ENCODE assay signal across 33 cellular contexts in the genomic region with DNA sequence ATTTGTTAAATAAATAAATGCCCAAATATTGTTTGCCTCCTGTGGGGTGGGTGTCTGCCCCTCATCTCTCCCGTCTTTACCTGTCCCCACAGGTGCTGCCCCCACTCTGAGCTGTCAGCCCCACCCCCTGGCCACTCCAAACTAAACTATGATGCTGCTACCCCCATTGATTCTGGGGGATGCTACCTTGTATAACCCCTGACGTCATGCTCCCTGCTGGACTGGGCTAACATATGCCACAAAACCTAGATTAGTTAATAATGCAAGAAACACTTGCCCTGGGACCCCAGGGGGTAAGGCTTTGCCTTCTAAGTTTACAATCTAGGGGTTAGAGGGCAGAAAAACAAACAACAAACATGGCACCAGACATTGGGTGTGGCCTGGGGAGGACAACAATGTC. TPM values are rescaled to one million over a fixed set of nuclear protein-coding genes. Genes with fewer than 3 reads are reported as not detected.
"Had no signal": no experiment of that assay in that cellular context is flagged by ENCODE, and none has a peak within 500 bp of the region (broad histone marks: within the 10 kb centered on the region; RNA-seq: fewer than 3 reads in every experiment).

No MANE protein-coding gene starts in this region.

- DNase-seq: naive thymus-derived CD8-positive, alpha-beta T cell; nephron progenitor cell; nucleus accumbens; ovary; posterior cingulate gyrus; psoas muscle; right cardiac atrium; spleen; stimulated activated CD4-positive, alpha-beta T cell treated with anti-CD3 and anti-CD28 coated beads, Interleukin-12 subunit alpha, Interleukin-12 subunit beta, amount 100 ng/mL, for 4 hours; stimulated activated CD4-positive, alpha-beta T cell treated with anti-CD3 and anti-CD28 coated beads, Interleukin-1b, Interleukin-23, amount 100 ng/mL, for 48 hours; stimulated activated CD4-positive, alpha-beta T cell treated with anti-CD3 and anti-CD28 coated beads, Interleukin-4, amount 100 ng/mL, for 1 hour; stimulated activated CD4-positive, alpha-beta T cell treated with anti-CD3 and anti-CD28 coated beads, Interleukin-4, amount 100 ng/mL, for 4 hours; stimulated activated CD8-positive, alpha-beta memory T cell treated with anti-CD3 and anti-CD28 coated beads, Interleukin-4, amount 100 ng/mL, for 48 hours; stimulated activated naive CD4-positive, alpha-beta T cell; stimulated activated naive CD8-positive, alpha-beta T cell treated with anti-CD3 and anti-CD28 coated beads, Interleukin-15, amount 100 ng/mL, for 72 hours; stimulated activated naive CD8-positive, alpha-beta T cell treated with anti-CD3 and anti-CD28 coated beads, Interleukin-15, Interleukin-2, amounts not matched to agents 100 U/mL and 50 U/mL, for 24 hours; substantia nigra; testis; tibial artery; transverse colon; upper lobe of right lung; uterus had no signal

- H3K27ac ChIP-seq: neutrophil, ovary, parathyroid adenoma, psoas muscle, skin epidermis, spleen, suprapubic skin, testis, tibial artery, transverse colon, upper lobe of right lung, uterus had no signal

- H3K4me1 Mint-ChIP-seq: nephron progenitor cell, neural crest cell had no signal

- H3K4me3 Mint-ChIP-seq: naive thymus-derived CD8-positive, alpha-beta T cell; natural killer cell treated with Interleukin-12 subunit alpha and Interleukin-12 subunit beta and Interleukin-15 and Interleukin-18, amount 100 ng/mL, for 72 hours; nephron progenitor cell; neural crest cell; stimulated activated memory B cell treated with anti-CD40 and anti-IgM and Interleukin-4, amounts not matched to agents 10 μg/mL and 1 μg/mL and 100 μg/mL, for 72 hours; stimulated activated naive CD8-positive, alpha-beta T cell treated with anti-CD3 and anti-CD28 coated beads, Interleukin-15, amount 100 ng/mL, for 72 hours; type B pancreatic cell had no signal

- ATAC-seq: naive thymus-derived CD8-positive, alpha-beta T cell; natural killer cell treated with Interleukin-12 subunit alpha and Interleukin-12 subunit beta and Interleukin-15 and Interleukin-18, amount 100 ng/mL, for 72 hours; psoas muscle; right cardiac atrium; sciatic nerve; stimulated activated memory B cell treated with anti-CD40 and anti-IgM and Interleukin-4, amounts not matched to agents 10 μg/mL and 1 μg/mL and 100 μg/mL, for 72 hours; stimulated activated naive CD8-positive, alpha-beta T cell treated with anti-CD3 and anti-CD28 coated beads, Interleukin-15, amount 100 ng/mL, for 72 hours; stimulated activated naive CD8-positive, alpha-beta T cell treated with anti-CD3 and anti-CD28 coated beads, Interleukin-15, Interleukin-2, amounts not matched to agents 100 U/mL and 50 U/mL, for 24 hours; upper lobe of right lung had no signal

- H2AFZ ChIP-seq: parathyroid adenoma had no signal

- H3K36me3 Mint-ChIP-seq: natural killer cell treated with Interleukin-12 subunit alpha and Interleukin-12 subunit beta and Interleukin-15 and Interleukin-18, amount 100 ng/mL, for 72 hours; stimulated activated memory B cell treated with anti-CD40 and anti-IgM and Interleukin-4, amounts not matched to agents 10 μg/mL and 1 μg/mL and 100 μg/mL, for 72 hours; type B pancreatic cell had no signal

- H3K36me3 ChIP-seq: neutrophil, ovary, spleen, suprapubic skin, tibial artery, transverse colon, upper lobe of right lung, uterus had no signal

- H3K4me3 ChIP-seq: ovary, psoas muscle, skin epidermis, smooth muscle cell, spleen, suprapubic skin, testis, tibial artery, transverse colon, upper lobe of right lung, uterus had no signal

- H3K27me3 ChIP-seq: ovary, suprapubic skin, testis, tibial artery, transverse colon, upper lobe of right lung, uterus had no signal

- H3K79me2 ChIP-seq: parathyroid adenoma had no signal

- H3K4me1 ChIP-seq: parathyroid adenoma, psoas muscle, testis, tibial artery, transverse colon, upper lobe of right lung, uterus had no signal

- H3K9me3 Mint-ChIP-seq: natural killer cell treated with Interleukin-12 subunit alpha and Interleukin-12 subunit beta and Interleukin-15 and Interleukin-18, amount 100 ng/mL, for 72 hours; neural crest cell; type B pancreatic cell had no signal

- H3K9ac ChIP-seq: parathyroid adenoma had no signal

- H3K4me2 ChIP-seq: smooth muscle cell had no signal

- H3K9me3 ChIP-seq: neutrophil, ovary, psoas muscle, suprapubic skin, testis, tibial artery, transverse colon, upper lobe of right lung, uterus had no signal

- H3K27ac Mint-ChIP-seq: natural killer cell treated with Interleukin-12 subunit alpha and Interleukin-12 subunit beta and Interleukin-15 and Interleukin-18, amount 100 ng/mL, for 72 hours; nephron progenitor cell; progenitor cell of endocrine pancreas; stimulated activated memory B cell treated with anti-CD40 and anti-IgM and Interleukin-4, amounts not matched to agents 10 μg/mL and 1 μg/mL and 100 μg/mL, for 72 hours; stimulated activated naive CD8-positive, alpha-beta T cell treated with anti-CD3 and anti-CD28 coated beads, Interleukin-15, amount 100 ng/mL, for 72 hours; type B pancreatic cell had no signal

RNA-seq across cellular contexts. Expression of gene MSX1, which starts 58.6 kb away (rescaled TPM):
- total RNA-seq: naive thymus-derived CD8-positive, alpha-beta T cell had no signal
- polyA plus RNA-seq: naive thymus-derived CD8-positive, alpha-beta T cell had no signal
